Comparison of ENCODE assay signal across 1 cellular context in the genomic region with DNA sequence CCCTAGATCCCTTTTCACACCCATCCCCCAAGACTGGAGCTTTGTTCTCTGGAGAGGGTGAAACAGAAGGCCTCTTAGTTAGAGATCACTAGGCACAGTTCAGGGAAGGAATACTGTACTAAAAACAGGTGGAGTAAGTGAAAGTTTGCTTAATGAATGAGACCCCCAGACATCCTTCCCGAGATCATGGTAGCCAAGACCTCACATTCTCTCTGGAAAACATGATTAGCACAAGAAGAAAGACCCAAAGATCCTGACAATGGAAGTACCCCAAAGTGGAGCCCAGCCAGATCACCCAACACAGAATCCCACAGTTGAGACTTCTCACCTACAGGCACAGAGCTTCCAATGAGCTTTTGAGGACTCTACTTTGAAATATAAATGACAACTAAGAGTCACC.
TF ChIP-seq lines count a peak whose summit lies in the region.

No MANE protein-coding gene starts in this region.

TF ChIP-seq in GM23338, 12 proteins besides CTCF, POLR2A, EP300 and RAD21 (continued from another document):
- TF ChIP-seq, protein P1, sequence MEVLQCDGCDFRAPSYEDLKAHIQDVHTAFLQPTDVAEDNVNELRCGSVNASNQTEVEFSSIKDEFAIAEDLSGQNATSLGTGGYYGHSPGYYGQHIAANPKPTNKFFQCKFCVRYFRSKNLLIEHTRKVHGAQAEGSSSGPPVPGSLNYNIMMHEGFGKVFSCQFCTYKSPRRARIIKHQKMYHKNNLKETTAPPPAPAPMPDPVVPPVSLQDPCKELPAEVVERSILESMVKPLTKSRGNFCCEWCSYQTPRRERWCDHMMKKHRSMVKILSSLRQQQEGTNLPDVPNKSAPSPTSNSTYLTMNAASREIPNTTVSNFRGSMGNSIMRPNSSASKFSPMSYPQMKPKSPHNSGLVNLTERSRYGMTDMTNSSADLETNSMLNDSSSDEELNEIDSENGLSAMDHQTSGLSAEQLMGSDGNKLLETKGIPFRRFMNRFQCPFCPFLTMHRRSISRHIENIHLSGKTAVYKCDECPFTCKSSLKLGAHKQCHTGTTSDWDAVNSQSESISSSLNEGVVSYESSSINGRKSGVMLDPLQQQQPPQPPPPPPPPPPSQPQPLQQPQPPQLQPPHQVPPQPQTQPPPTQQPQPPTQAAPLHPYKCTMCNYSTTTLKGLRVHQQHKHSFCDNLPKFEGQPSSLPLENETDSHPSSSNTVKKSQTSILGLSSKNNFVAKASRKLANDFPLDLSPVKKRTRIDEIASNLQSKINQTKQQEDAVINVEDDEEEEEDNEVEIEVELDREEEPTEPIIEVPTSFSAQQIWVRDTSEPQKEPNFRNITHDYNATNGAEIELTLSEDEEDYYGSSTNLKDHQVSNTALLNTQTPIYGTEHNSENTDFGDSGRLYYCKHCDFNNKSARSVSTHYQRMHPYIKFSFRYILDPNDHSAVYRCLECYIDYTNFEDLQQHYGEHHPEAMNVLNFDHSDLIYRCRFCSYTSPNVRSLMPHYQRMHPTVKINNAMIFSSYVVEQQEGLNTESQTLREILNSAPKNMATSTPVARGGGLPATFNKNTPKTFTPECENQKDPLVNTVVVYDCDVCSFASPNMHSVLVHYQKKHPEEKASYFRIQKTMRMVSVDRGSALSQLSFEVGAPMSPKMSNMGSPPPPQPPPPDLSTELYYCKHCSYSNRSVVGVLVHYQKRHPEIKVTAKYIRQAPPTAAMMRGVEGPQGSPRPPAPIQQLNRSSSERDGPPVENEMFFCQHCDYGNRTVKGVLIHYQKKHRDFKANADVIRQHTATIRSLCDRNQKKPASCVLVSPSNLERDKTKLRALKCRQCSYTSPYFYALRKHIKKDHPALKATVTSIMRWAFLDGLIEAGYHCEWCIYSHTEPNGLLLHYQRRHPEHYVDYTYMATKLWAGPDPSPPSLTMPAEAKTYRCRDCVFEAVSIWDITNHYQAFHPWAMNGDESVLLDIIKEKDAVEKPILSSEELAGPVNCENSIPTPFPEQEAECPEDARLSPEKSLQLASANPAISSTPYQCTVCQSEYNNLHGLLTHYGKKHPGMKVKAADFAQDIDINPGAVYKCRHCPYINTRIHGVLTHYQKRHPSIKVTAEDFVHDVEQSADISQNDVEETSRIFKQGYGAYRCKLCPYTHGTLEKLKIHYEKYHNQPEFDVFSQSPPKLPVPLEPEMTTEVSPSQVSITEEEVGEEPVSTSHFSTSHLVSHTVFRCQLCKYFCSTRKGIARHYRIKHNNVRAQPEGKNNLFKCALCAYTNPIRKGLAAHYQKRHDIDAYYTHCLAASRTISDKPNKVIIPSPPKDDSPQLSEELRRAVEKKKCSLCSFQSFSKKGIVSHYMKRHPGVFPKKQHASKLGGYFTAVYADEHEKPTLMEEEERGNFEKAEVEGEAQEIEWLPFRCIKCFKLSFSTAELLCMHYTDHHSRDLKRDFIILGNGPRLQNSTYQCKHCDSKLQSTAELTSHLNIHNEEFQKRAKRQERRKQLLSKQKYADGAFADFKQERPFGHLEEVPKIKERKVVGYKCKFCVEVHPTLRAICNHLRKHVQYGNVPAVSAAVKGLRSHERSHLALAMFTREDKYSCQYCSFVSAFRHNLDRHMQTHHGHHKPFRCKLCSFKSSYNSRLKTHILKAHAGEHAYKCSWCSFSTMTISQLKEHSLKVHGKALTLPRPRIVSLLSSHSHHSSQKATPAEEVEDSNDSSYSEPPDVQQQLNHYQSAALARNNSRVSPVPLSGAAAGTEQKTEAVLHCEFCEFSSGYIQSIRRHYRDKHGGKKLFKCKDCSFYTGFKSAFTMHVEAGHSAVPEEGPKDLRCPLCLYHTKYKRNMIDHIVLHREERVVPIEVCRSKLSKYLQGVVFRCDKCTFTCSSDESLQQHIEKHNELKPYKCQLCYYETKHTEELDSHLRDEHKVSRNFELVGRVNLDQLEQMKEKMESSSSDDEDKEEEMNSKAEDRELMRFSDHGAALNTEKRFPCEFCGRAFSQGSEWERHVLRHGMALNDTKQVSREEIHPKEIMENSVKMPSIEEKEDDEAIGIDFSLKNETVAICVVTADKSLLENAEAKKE (CRISPR knock-in tag; IDR thresholded peaks at IDR 0.05), result no peak
- TF ChIP-seq POLR2AphosphoS5 (IDR thresholded peaks at IDR 0.05; ENCODE audit: low read depth) (no peak), ZNF114 (CRISPR knock-in tag; IDR thresholded peaks at IDR 0.05) (no peak), EZH2phosphoT487 (IDR thresholded peaks at IDR 0.05; ENCODE audit: unreplicated experiment) (no peak), ZNF331 (CRISPR knock-in tag; IDR thresholded peaks at IDR 0.05; ENCODE audit: low read depth) (no peak), CREB1 (CRISPR knock-in tag; IDR thresholded peaks at IDR 0.05; ENCODE audit: low read depth) (no peak), EZH2 (IDR thresholded peaks at IDR 0.05; ENCODE audit: low read depth, unreplicated experiment) (no peak)
- TF ChIP-seq, protein P2, sequence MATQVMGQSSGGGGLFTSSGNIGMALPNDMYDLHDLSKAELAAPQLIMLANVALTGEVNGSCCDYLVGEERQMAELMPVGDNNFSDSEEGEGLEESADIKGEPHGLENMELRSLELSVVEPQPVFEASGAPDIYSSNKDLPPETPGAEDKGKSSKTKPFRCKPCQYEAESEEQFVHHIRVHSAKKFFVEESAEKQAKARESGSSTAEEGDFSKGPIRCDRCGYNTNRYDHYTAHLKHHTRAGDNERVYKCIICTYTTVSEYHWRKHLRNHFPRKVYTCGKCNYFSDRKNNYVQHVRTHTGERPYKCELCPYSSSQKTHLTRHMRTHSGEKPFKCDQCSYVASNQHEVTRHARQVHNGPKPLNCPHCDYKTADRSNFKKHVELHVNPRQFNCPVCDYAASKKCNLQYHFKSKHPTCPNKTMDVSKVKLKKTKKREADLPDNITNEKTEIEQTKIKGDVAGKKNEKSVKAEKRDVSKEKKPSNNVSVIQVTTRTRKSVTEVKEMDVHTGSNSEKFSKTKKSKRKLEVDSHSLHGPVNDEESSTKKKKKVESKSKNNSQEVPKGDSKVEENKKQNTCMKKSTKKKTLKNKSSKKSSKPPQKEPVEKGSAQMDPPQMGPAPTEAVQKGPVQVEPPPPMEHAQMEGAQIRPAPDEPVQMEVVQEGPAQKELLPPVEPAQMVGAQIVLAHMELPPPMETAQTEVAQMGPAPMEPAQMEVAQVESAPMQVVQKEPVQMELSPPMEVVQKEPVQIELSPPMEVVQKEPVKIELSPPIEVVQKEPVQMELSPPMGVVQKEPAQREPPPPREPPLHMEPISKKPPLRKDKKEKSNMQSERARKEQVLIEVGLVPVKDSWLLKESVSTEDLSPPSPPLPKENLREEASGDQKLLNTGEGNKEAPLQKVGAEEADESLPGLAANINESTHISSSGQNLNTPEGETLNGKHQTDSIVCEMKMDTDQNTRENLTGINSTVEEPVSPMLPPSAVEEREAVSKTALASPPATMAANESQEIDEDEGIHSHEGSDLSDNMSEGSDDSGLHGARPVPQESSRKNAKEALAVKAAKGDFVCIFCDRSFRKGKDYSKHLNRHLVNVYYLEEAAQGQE (IDR thresholded peaks at IDR 0.05; ENCODE audit: unreplicated experiment), result no peak
